ENCODE assay signal across 13 cellular contexts in the genomic region with DNA sequence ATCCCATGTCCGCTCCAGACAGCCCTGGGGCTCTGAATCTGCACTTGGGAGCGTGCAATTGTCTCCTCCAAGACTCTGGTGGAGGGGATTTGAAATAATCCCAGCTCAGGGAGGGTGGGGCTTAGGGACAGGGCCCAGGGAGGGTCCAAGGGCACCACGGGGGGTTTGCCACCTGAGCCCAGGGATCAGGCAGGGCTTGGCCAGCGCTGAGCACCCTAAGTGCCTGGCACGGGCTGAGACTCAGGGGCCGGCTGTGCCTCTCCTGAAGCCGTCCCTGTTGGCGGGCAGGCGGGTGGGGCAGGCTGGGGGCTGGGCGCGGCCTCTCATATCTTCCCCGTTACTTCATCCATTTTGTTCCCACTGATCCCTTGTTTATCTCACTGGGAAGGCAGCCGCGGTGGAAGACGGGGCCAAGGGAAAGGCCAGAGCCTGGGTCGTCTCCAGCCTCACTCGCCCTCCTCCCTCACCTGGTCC. TPM values are rescaled to one million over a fixed set of nuclear protein-coding genes. Genes with fewer than 3 reads are reported as not detected.
A peak's percentile ranks its signal among the peaks of the same experiment; 100 is the strongest.
DNase-seq lines count a peak whose midpoint lies in the region; ATAC-seq and TF ChIP-seq lines count a peak whose summit lies in the region.
"Had no signal": no experiment of that assay in that cellular context is flagged by ENCODE, and none has a peak within 500 bp of the region (broad histone marks: within the 10 kb centered on the region; RNA-seq: fewer than 3 reads in every experiment).

No MANE protein-coding gene starts in this region.

- POLR2A ChIA-PET in activated CD4-positive, alpha-beta memory T cell treated with anti-CD3 and anti-CD28 coated beads, Interleukin-2, amount 10 ng/mL, durations not matched to agents 7 days and 5 days (lab: Charles Lee), result no interaction called here

- WGBS in GM23248 (ENCODE audit: low coverage in 1 of 2, low lambda C conversion rate in 2 of 2, missing lambda C conversion rate in 2 of 2), 2 experiments, result 27 to 29% methylated on average over 15 to 17 of the region's 17 CpGs
- 30 to 45% methylated on average over 17 of the region's 17 CpGs for WGBS in esophagus, 2 donors

- ATAC-seq in left lung, result peak; percentile 51
- ATAC-seq in GM21515 (IDR thresholded peaks at IDR 0.05; ENCODE audit: unreplicated experiment), result no peak
- ATAC-seq: GM12878; stimulated activated memory B cell treated with anti-CD40 and anti-IgM and Interleukin-4, amounts not matched to agents 10 μg/mL and 1 μg/mL and 100 μg/mL, for 72 hours had no signal

- CTCF ChIA-PET in activated CD4-positive, alpha-beta memory T cell treated with anti-CD3 and anti-CD28 coated beads, Interleukin-2, amount 10 ng/mL, durations not matched to agents 7 days and 5 days (lab: Charles Lee), result no interaction called here

- intact Hi-C loops in left lung (cut with DNase I), result no loop called here

- no peak overlapping the region for H3K4me3 Mint-ChIP-seq in activated CD4-positive, alpha-beta memory T cell treated with anti-CD3 and anti-CD28 coated beads, Interleukin-2, amount 10 ng/mL, durations not matched to agents 7 days and 5 days
- H3K4me3 Mint-ChIP-seq: H9; stimulated activated memory B cell treated with anti-CD40 and anti-IgM and Interleukin-4, amounts not matched to agents 10 μg/mL and 1 μg/mL and 100 μg/mL, for 72 hours had no signal

- H3K9me3 ChIP-seq in GM23248 (ENCODE audit: low read depth) (no peaks in the 10 kb centered on the region), esophagus (ENCODE audit: control insufficient read depth in 2 of 2, insufficient read depth in 1 of 2, low read depth in 1 of 2, low read length in 1 of 2) (no peaks in the 10 kb centered on the region), left lung (no peaks in the 10 kb centered on the region), skeletal muscle tissue (ENCODE audit: control insufficient read depth in 3 of 3, low read length in 3 of 3) (no peaks in the 10 kb centered on the region)

- no peaks in the 10 kb centered on the region for H3K9me3 Mint-ChIP-seq in activated CD4-positive, alpha-beta memory T cell treated with anti-CD3 and anti-CD28 coated beads, Interleukin-2, amount 10 ng/mL, durations not matched to agents 7 days and 5 days
- H3K9me3 Mint-ChIP-seq: H9 had no signal

- H3F3A ChIP-seq in GM23248 (ENCODE audit: insufficient read depth), result no peaks in the 10 kb centered on the region

- no peak overlapping the region for H3K27ac ChIP-seq in GM23248
- peak overlapping the region; percentile 63 to 70 for H3K27ac ChIP-seq in esophagus (ENCODE audit: low read depth in 2 of 2, low read length in 1 of 2)
- H3K27ac ChIP-seq in left lung, result no peak overlapping the region
- no peak overlapping the region for H3K27ac ChIP-seq in skeletal muscle tissue (ENCODE audit: low read depth, low read length)

- H3K9me2 ChIP-seq in GM23248 (ENCODE audit: insufficient read depth), result no peaks in the 10 kb centered on the region

- no peaks in the 10 kb centered on the region for H4K20me1 ChIP-seq in GM23248 (ENCODE audit: insufficient read depth)

- in situ Hi-C loops in GM23248 (cut with MboI), result no loop called here

- no peak overlapping the region for H3K4me2 ChIP-seq in GM23248 (ENCODE audit: unreplicated experiment)

- H3K4me3 ChIP-seq in GM23248 (no peak overlapping the region), esophagus (ENCODE audit: low read depth in 1 of 2, low read length in 2 of 2) (no peak overlapping the region), left lung (no peak overlapping the region), skeletal muscle tissue (ENCODE audit: low read length in 3 of 3) (no peak overlapping the region)
- H3K4me3 ChIP-seq: GM12878 had no signal

- H3K27me3 Mint-ChIP-seq in activated CD4-positive, alpha-beta memory T cell treated with anti-CD3 and anti-CD28 coated beads, Interleukin-2, amount 10 ng/mL, durations not matched to agents 7 days and 5 days, result peaks cover 4% of the 10 kb centered on the region

- peak overlapping the region; percentile 77 for H2AFZ ChIP-seq in GM23248

- H3K27ac Mint-ChIP-seq in activated CD4-positive, alpha-beta memory T cell treated with anti-CD3 and anti-CD28 coated beads, Interleukin-2, amount 10 ng/mL, durations not matched to agents 7 days and 5 days, result no peak overlapping the region
- H3K27ac Mint-ChIP-seq: H9; stimulated activated memory B cell treated with anti-CD40 and anti-IgM and Interleukin-4, amounts not matched to agents 10 μg/mL and 1 μg/mL and 100 μg/mL, for 72 hours had no signal

- H3K9ac ChIP-seq in GM23248, result peak overlapping the region; percentile 54
- peak overlapping the region; percentile 14 to 40 (median 16) for H3K9ac ChIP-seq in skeletal muscle tissue (ENCODE audit: low read depth in 1 of 3, low read length in 3 of 3)

- H3K36me3 ChIP-seq in GM23248 (ENCODE audit: low read depth) (no peaks in the 10 kb centered on the region), esophagus (ENCODE audit: control insufficient read depth in 2 of 2, insufficient read depth in 2 of 2, low read length in 1 of 2) (no peaks in the 10 kb centered on the region), left lung (no peaks in the 10 kb centered on the region), skeletal muscle tissue (ENCODE audit: control insufficient read depth in 3 of 3, insufficient read depth in 3 of 3, low read length in 3 of 3) (no peaks in the 10 kb centered on the region)

- DNase-seq in GM23248 (peak; percentile 30), left lung (no peak), inferior parietal cortex (ENCODE audit: extremely low spot score) (no peak), Ammon's horn (ENCODE audit: low spot score) (no peak)
- DNase-seq in activated CD4-positive, alpha-beta memory T cell treated with anti-CD3 and anti-CD28 coated beads, Interleukin-2, amount 10 ng/mL, durations not matched to agents 7 days and 5 days, result no peak
- DNase-seq: H9, Kasumi-1, NCI-H1436 had no signal

- no peaks in the 10 kb centered on the region for H3K36me3 Mint-ChIP-seq in activated CD4-positive, alpha-beta memory T cell treated with anti-CD3 and anti-CD28 coated beads, Interleukin-2, amount 10 ng/mL, durations not matched to agents 7 days and 5 days (ENCODE audit: low read depth)
- H3K36me3 Mint-ChIP-seq: stimulated activated memory B cell treated with anti-CD40 and anti-IgM and Interleukin-4, amounts not matched to agents 10 μg/mL and 1 μg/mL and 100 μg/mL, for 72 hours had no signal

- no peaks in the 10 kb centered on the region for H3K79me2 ChIP-seq in GM23248 (ENCODE audit: insufficient read depth)

- TF ChIP-seq CTCF in left lung (IDR thresholded peaks at IDR 0.05), result no peak

- no peaks in the 10 kb centered on the region for H3K27me3 ChIP-seq in GM23248 (replicated peaks; ENCODE audit: insufficient read depth)
- H3K27me3 ChIP-seq in esophagus (ENCODE audit: control insufficient read depth in 1 of 2, insufficient read depth in 2 of 2, low read length in 2 of 2), result no peaks in the 10 kb centered on the region
- no peaks in the 10 kb centered on the region for H3K27me3 ChIP-seq in left lung
- peaks cover 0 to 3% (median 0%) of the 10 kb centered on the region in 3 donors for H3K27me3 ChIP-seq in skeletal muscle tissue (ENCODE audit: control insufficient read depth in 3 of 3, insufficient read depth in 3 of 3, low read length in 3 of 3)

- H3K4me1 ChIP-seq in GM23248 (ENCODE audit: insufficient read depth), result peaks cover 7% of the 10 kb centered on the region
- peaks cover 0 to 2% of the 10 kb centered on the region in 2 donors for H3K4me1 ChIP-seq in esophagus (ENCODE audit: control insufficient read depth in 2 of 2, insufficient read depth in 2 of 2, low read length in 1 of 2)
- H3K4me1 ChIP-seq in left lung, result no peaks in the 10 kb centered on the region
- H3K4me1 ChIP-seq in skeletal muscle tissue (ENCODE audit: control insufficient read depth in 3 of 3, insufficient read depth in 3 of 3, low read length in 3 of 3), result peaks cover 3 to 11% (median 4%) of the 10 kb centered on the region in 3 donors

- no peaks in the 10 kb centered on the region for H3K4me1 Mint-ChIP-seq in activated CD4-positive, alpha-beta memory T cell treated with anti-CD3 and anti-CD28 coated beads, Interleukin-2, amount 10 ng/mL, durations not matched to agents 7 days and 5 days

RNA-seq across cellular contexts. Expression of a gene that starts 41.8 kb away (rescaled TPM):
- total RNA-seq in GM23248 (2014; rRNA removed; shearing (Covaris generic)), result 698 and 974 TPM in 2 replicates
- polyA plus RNA-seq in GM23248 (2016; fragmentation: Nextera tagmentation; extraction: Ambion mirVana) (539 and 568 TPM in 2 replicates), esophagus (10 to 100 TPM; 12.6 to 25.7 TPM)
- total RNA-seq in left lung (100 to 1,000 TPM; 202 to 673 TPM), skeletal muscle tissue (107 TPM)
- not detected for total RNA-seq in activated CD4-positive, alpha-beta memory T cell treated with anti-CD3 and anti-CD28 coated beads, Interleukin-2, amount 10 ng/mL, durations not matched to agents 7 days and 5 days

Comparison
In these comparisons a context has a peak if more than half of its experiments do, and no peak if none do; other contexts are left out.
1. H3K27ac ChIP-seq: peak in esophagus (2 of 2); none in GM23248 (single experiment), left lung (0 of 2) and skeletal muscle tissue (single experiment).
2. RNA of a gene that starts 41.8 kb away (total RNA-seq): 698 to 974 TPM in GM23248, 202 to 673 TPM in left lung and 107 TPM in skeletal muscle tissue (single experiment); not detected in activated CD4-positive, alpha-beta memory T cell treated with anti-CD3 and anti-CD28 coated beads, Interleukin-2, amount 10 ng/mL, durations not matched to agents 7 days and 5 days; every median in the first group is over 100 times any median in the second.